In genomic region chr1:86419277-86419903, GRCh38 we compare ENCODE assay signal across 9 cellular contexts. TPM values are rescaled to one million over a fixed set of nuclear protein-coding genes. Genes with fewer than 3 reads are reported as not detected.
DNase-seq lines count a peak whose midpoint lies in the region; ATAC-seq and TF ChIP-seq lines count a peak whose summit lies in the region.
"Had no signal": no experiment of that assay in that cellular context is flagged by ENCODE, and none has a peak within 500 bp of the region (broad histone marks: within the 10 kb centered on the region; RNA-seq: fewer than 3 reads in every experiment).

No MANE protein-coding gene starts in this region.

- no peaks in the 10 kb centered on the region for H3K79me1 ChIP-seq in mesenchymal stem cell (replicated peaks; ENCODE audit: low read length, poor library complexity, severe bottlenecking)

- H3K4me1 Mint-ChIP-seq in CD4-positive, CD25-positive, alpha-beta regulatory T cell: peaks cover 2 to 7% (median 5%) of the 10 kb centered on the region in 4 donors
- H3K4me1 Mint-ChIP-seq in MCF 10A (ENCODE audit: insufficient read depth, unreplicated experiment): peaks cover 30% of the 10 kb centered on the region

- peak overlapping the region in 2 of 3 donors; percentile 60 to 61 for H3K27ac Mint-ChIP-seq in CD4-positive, CD25-positive, alpha-beta regulatory T cell
- peak overlapping the region; percentile 52 for H3K27ac Mint-ChIP-seq in MCF 10A (ENCODE audit: low read depth, unreplicated experiment)

- ATAC-seq in CD4-positive, CD25-positive, alpha-beta regulatory T cell (ENCODE audit: low read depth in 2 of 2): peak; percentile 80 to 88
- peak; percentile 98 for ATAC-seq in GM18868 (IDR thresholded peaks at IDR 0.05; ENCODE audit: unreplicated experiment)
- ATAC-seq in HG03060 (IDR thresholded peaks at IDR 0.05; ENCODE audit: low read depth, unreplicated experiment): peak; percentile 61

- no peak overlapping the region for H4K8ac ChIP-seq in mesenchymal stem cell (ENCODE audit: low read length)

- peak overlapping the region; percentile 35 for H3K4me3 ChIP-seq in CD4-positive, CD25-positive, alpha-beta regulatory T cell (ENCODE audit: low read depth, low read length)
- no peak overlapping the region for H3K4me3 ChIP-seq in mesenchymal stem cell (ENCODE audit: insufficient read depth in 1 of 2, low read depth in 1 of 2, low read length in 2 of 2)

- H3K4me1 ChIP-seq in CD4-positive, CD25-positive, alpha-beta regulatory T cell (ENCODE audit: control insufficient read depth, insufficient read depth, low read length, poor library complexity, severe bottlenecking): no peaks in the 10 kb centered on the region
- H3K4me1 ChIP-seq in mesenchymal stem cell (ENCODE audit: control insufficient read depth, insufficient read depth, low read depth, low read length): peaks cover 1% of the 10 kb centered on the region

- no peak overlapping the region for H2BK120ac ChIP-seq in mesenchymal stem cell (ENCODE audit: low read depth, low read length)

- no peak overlapping the region for H3K4me2 ChIP-seq in mesenchymal stem cell (ENCODE audit: low read length, poor library complexity, severe bottlenecking)

- H3K14ac ChIP-seq in mesenchymal stem cell (ENCODE audit: low read length in 2 of 2): no peak overlapping the region

- H3K27me3 Mint-ChIP-seq in CD4-positive, CD25-positive, alpha-beta regulatory T cell: peaks cover 25% of the 10 kb centered on the region
- H3K27me3 Mint-ChIP-seq in MCF 10A (ENCODE audit: insufficient read depth, unreplicated experiment): no peaks in the 10 kb centered on the region

- H3K9ac ChIP-seq in mesenchymal stem cell (ENCODE audit: low read length): peak overlapping the region; percentile 42

- peak in 2 of 3 donors; percentile 54 to 68 for DNase-seq in CD4-positive, CD25-positive, alpha-beta regulatory T cell
- peak; percentile 40 for DNase-seq in RPMI7951 (ENCODE audit: low read depth)
- DNase-seq in MCF 10A (ENCODE audit: unreplicated experiment): peak; percentile 73
- peak; percentile 19 for DNase-seq in mesenchymal stem cell
- no peak for DNase-seq in DMS153 (lab: John Stamatoyannopoulos, UW)
- DNase-seq in T-helper 9 cell: no peak

- peak overlapping the region in 1 of 4 donors; percentile 74 for H3K4me3 Mint-ChIP-seq in CD4-positive, CD25-positive, alpha-beta regulatory T cell
- H3K4me3 Mint-ChIP-seq in MCF 10A (ENCODE audit: unreplicated experiment): no peak overlapping the region

- H3K27ac ChIP-seq in CD4-positive, CD25-positive, alpha-beta regulatory T cell (ENCODE audit: insufficient read depth, low read length, poor library complexity, severe bottlenecking): no peak overlapping the region
- no peak overlapping the region for H3K27ac ChIP-seq in mesenchymal stem cell (ENCODE audit: low read length, poor library complexity, severe bottlenecking)

- no peaks in the 10 kb centered on the region for H3K36me3 Mint-ChIP-seq in CD4-positive, CD25-positive, alpha-beta regulatory T cell
- no peaks in the 10 kb centered on the region for H3K36me3 Mint-ChIP-seq in MCF 10A (ENCODE audit: insufficient read depth, unreplicated experiment)

- peaks cover 7% of the 10 kb centered on the region for H3K27me3 ChIP-seq in CD4-positive, CD25-positive, alpha-beta regulatory T cell (ENCODE audit: control insufficient read depth, insufficient read depth, low read length)
- peaks cover 0 to 5% of the 10 kb centered on the region in 2 experiments for H3K27me3 ChIP-seq in mesenchymal stem cell (ENCODE audit: control insufficient read depth in 1 of 2, insufficient read depth in 1 of 2, low read length in 2 of 2)

- CTCF ChIA-PET in MCF 10A (lab: Yijun Ruan, JAX): interaction anchor here (0.6 to 4.4 kb wide), 13 partner anchors 12 to 297 kb away, joined by 3 to 20 read pairs (median 4); partner anchors contain the start of gene ODF2L

- H3K9me3 Mint-ChIP-seq in CD4-positive, CD25-positive, alpha-beta regulatory T cell: peaks cover 0 to 2% (median 0%) of the 10 kb centered on the region in 7 donors
- no peaks in the 10 kb centered on the region for H3K9me3 Mint-ChIP-seq in MCF 10A (ENCODE audit: unreplicated experiment)

- H2BK5ac ChIP-seq in mesenchymal stem cell (ENCODE audit: low read depth, low read length, poor library complexity, severe bottlenecking): no peak overlapping the region

- intact Hi-C loops in MCF 10A (cut with micrococcal nuclease): loop anchor here (1.0 to 10.0 kb wide), 4 partner anchors 39 to 265 kb away; no protein-coding TSS in a partner anchor

- no peak overlapping the region for H2AK5ac ChIP-seq in mesenchymal stem cell (ENCODE audit: low read length, severe bottlenecking)

- H3K36me3 ChIP-seq in CD4-positive, CD25-positive, alpha-beta regulatory T cell (ENCODE audit: control insufficient read depth, insufficient read depth, low read length): no peaks in the 10 kb centered on the region
- no peaks in the 10 kb centered on the region for H3K36me3 ChIP-seq in mesenchymal stem cell (ENCODE audit: control insufficient read depth in 1 of 2, insufficient read depth in 2 of 2, low read depth in 1 of 2, low read length in 2 of 2)

- 51% methylated on average over 3 of the region's 4 CpGs for WGBS in mesenchymal stem cell

- no peaks in the 10 kb centered on the region for H3K9me3 ChIP-seq in CD4-positive, CD25-positive, alpha-beta regulatory T cell (ENCODE audit: control insufficient read depth in 2 of 2, low read length in 2 of 2)
- H3K9me3 ChIP-seq in mesenchymal stem cell (ENCODE audit: control insufficient read depth, low read length): no peaks in the 10 kb centered on the region

- H3K18ac ChIP-seq in mesenchymal stem cell (ENCODE audit: low read depth in 1 of 2, low read length in 2 of 2): no peak overlapping the region

- POLR2A ChIA-PET in MCF 10A (lab: Yijun Ruan, JAX): interaction anchor here (3.3 to 7.2 kb wide), 3 partner anchors 11 to 24 kb away, joined by 22 to 126 read pairs (median 26); partner anchors contain the start of gene ODF2L

- H3K4ac ChIP-seq in mesenchymal stem cell (ENCODE audit: low read depth in 1 of 2, low read length in 2 of 2): no peak overlapping the region

- H2BK15ac ChIP-seq in mesenchymal stem cell (ENCODE audit: low read depth, poor library complexity, severe bottlenecking): no peak overlapping the region

- no peak overlapping the region for H2AFZ ChIP-seq in mesenchymal stem cell (ENCODE audit: low read depth, low read length)

- no peak overlapping the region for H4K91ac ChIP-seq in mesenchymal stem cell (ENCODE audit: low read length)

- H2BK12ac ChIP-seq in mesenchymal stem cell (ENCODE audit: low read length in 2 of 2): no peak overlapping the region

- TF ChIP-seq CTCF in MCF 10A (IDR thresholded peaks at IDR 0.05; ENCODE audit: unreplicated experiment): peak; percentile 58

- H3K23ac ChIP-seq in mesenchymal stem cell (ENCODE audit: low read length in 2 of 2): no peak overlapping the region

- BruUV-seq in MCF 10A (replicated peaks; lab: Mats Ljungman, UMichigan): no TSS peak

RNA-seq across cellular contexts. Expression of gene CLCA2, which starts 4.6 kb away (rescaled TPM):
- not detected for total RNA-seq in CD4-positive, CD25-positive, alpha-beta regulatory T cell
- not detected for polyA plus RNA-seq in CD4-positive, CD25-positive, alpha-beta regulatory T cell
- total RNA-seq in RPMI7951 (2014; rRNA removed; shearing (Covaris generic)): 0.29 and 0.36 TPM in 2 replicates
- total RNA-seq in MCF 10A (2022): 87.8 and 113 TPM in 2 replicates
- 0.21 TPM for polyA plus RNA-seq in mesenchymal stem cell (2013, experiment 1 of 2)
- 0.22 TPM for polyA plus RNA-seq in mesenchymal stem cell (2013, experiment 2 of 2)
- total RNA-seq: skeletal muscle tissue had no signal

RNA-seq across cellular contexts. Expression of gene ODF2L, which starts 23.3 kb away (rescaled TPM):
- total RNA-seq in CD4-positive, CD25-positive, alpha-beta regulatory T cell: 92.1 TPM
- 10 to 100 TPM; 38.4 to 57.1 (median 43.9) TPM for polyA plus RNA-seq in CD4-positive, CD25-positive, alpha-beta regulatory T cell
- 40.2 and 44.8 TPM in 2 replicates for total RNA-seq in RPMI7951 (2014; rRNA removed; shearing (Covaris generic))
- total RNA-seq in MCF 10A (2022): 35.5 and 39.0 TPM in 2 replicates
- 45.9 TPM for polyA plus RNA-seq in mesenchymal stem cell (2013, experiment 1 of 2)
- polyA plus RNA-seq in mesenchymal stem cell (2013, experiment 2 of 2): 50.5 TPM

RNA-seq across cellular contexts. Expression of gene CLCA1, which starts 49.3 kb away (rescaled TPM):
- not detected for total RNA-seq in CD4-positive, CD25-positive, alpha-beta regulatory T cell
- not detected for polyA plus RNA-seq in CD4-positive, CD25-positive, alpha-beta regulatory T cell
- not detected in 2 replicates for total RNA-seq in RPMI7951 (2014; rRNA removed; shearing (Covaris generic))
- not detected in 2 replicates for total RNA-seq in MCF 10A (2022)
- not detected for polyA plus RNA-seq in mesenchymal stem cell (2013, experiment 1 of 2)
- polyA plus RNA-seq in mesenchymal stem cell (2013, experiment 2 of 2): 0.01 TPM
- total RNA-seq: skeletal muscle tissue had no signal

Comparison
In these comparisons a context has a peak if more than half of its experiments do, and no peak if none do; other contexts are left out.
1. DNase-seq: peak in CD4-positive, CD25-positive, alpha-beta regulatory T cell (2 of 3), RPMI7951 (single experiment), MCF 10A (single experiment) and mesenchymal stem cell (single experiment); none in DMS153 (single experiment) and T-helper 9 cell (single experiment).
2. RNA of gene CLCA2, which starts 4.6 kb away (total RNA-seq): 87.8 to 113 TPM in MCF 10A; 0.29 to 0.36 TPM in RPMI7951 and not detected in CD4-positive, CD25-positive, alpha-beta regulatory T cell (single experiment); every median in the first group is over 10 times any median in the second.
3. Peak in every context shown above with its lines, with median percentiles within 50 percentile points of each other: ATAC-seq.